In the genomic region with DNA sequence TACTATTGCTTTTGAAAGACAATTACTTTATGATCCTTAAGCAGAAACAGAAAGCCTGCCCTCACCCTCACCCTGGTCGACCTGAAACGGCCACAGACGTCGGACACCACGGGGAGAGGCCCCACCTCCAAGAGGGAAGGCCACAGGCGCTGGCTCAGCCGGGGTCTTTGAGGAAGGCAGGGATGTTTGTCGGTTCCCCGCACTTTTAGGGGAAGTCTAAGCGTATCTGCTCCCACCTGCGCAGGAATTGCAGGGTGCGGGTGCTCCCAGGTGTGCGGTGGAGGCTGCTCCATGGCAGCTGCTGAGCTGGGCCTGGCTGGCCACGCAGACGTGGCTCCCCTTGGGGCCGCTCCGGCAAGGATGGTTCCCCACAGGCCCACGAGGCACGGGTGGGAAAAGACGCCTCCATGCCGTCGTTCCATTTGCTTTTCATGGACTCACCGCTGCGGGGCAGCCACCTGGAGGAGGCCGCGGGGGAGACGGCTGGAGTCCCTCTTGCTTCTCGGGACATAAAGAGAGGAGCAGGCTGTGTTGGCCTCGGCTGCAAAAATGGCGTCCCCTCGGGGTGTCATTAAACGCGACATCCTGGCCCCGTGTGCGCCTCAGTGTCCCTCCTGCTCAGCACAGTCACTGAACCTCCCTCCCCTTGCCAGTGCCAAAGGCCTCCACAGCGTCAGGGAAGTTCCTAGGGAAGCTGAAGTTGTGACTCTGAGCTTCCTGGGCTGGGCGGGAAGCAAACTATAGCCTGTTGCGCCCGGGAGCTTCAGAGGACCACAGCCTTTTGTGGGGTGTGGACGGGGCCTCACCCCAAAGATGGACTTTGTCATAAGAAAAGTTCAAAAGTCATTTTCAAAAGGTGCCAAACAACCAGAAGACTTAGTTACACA, we compare ENCODE assay signal across 10 cellular contexts.
DNase-seq lines count a peak whose midpoint lies in the region; ATAC-seq and TF ChIP-seq lines count a peak whose summit lies in the region.
"Had no signal": no experiment of that assay in that cellular context is flagged by ENCODE, and none has a peak within 500 bp of the region (broad histone marks: within the 10 kb centered on the region; RNA-seq: fewer than 3 reads in every experiment).

No MANE protein-coding gene starts in this region.

- H3K4me3 ChIP-seq in ascending aorta = peak overlapping the region in 1 of 2 donors; percentile 45
- no peak overlapping the region for H3K4me3 ChIP-seq in lung
- peak overlapping the region in 4 of 5 donors; percentile 17 to 49 (median 41) for H3K4me3 ChIP-seq in subcutaneous abdominal adipose tissue (ENCODE audit: low read depth in 1 of 5, low read length in 5 of 5)

- ATAC-seq in activated CD4-positive, alpha-beta T cell treated with anti-CD3 and anti-CD28 coated beads for 36 hours = no peak
- ATAC-seq in lung (ENCODE audit: insufficient read depth, low FRiP score) = no peak
- ATAC-seq in GM18505 (IDR thresholded peaks at IDR 0.05; ENCODE audit: unreplicated experiment) = no peak

- H3K4me1 ChIP-seq in ascending aorta = peaks cover 0 to 14% of the 10 kb centered on the region in 2 donors
- H3K4me1 ChIP-seq in lung (ENCODE audit: control insufficient read depth in 2 of 2, insufficient read depth in 2 of 2, low read length in 2 of 2) = peaks cover 0 to 10% of the 10 kb centered on the region in 2 donors
- peaks cover 4 to 39% (median 37%) of the 10 kb centered on the region in 5 donors for H3K4me1 ChIP-seq in subcutaneous abdominal adipose tissue (ENCODE audit: control insufficient read depth in 5 of 5, insufficient read depth in 5 of 5, low read length in 5 of 5)

- peaks cover 27% of the 10 kb centered on the region for H3K36me3 Mint-ChIP-seq in activated CD4-positive, alpha-beta T cell treated with anti-CD3 and anti-CD28 coated beads for 36 hours (ENCODE audit: low read depth)

- no peak for TF ChIP-seq POLR2A in GM18505 (IDR thresholded peaks at IDR 0.05; ENCODE audit: borderline replicate concordance, extremely low read depth, insufficient read depth, insufficient read length)

- TF ChIP-seq CTCF in ascending aorta (IDR thresholded peaks at IDR 0.05) (no peak), lung (IDR thresholded peaks at IDR 0.05; ENCODE audit: control extremely low read depth, extremely low read depth) (no peak)

- WGBS in lung, 2 donors = 83 to 89% methylated on average over 40 of the region's 40 CpGs

- CTCF ChIA-PET in activated CD4-positive, alpha-beta T cell treated with anti-CD3 and anti-CD28 coated beads for 36 hours (lab: Charles Lee) = no interaction called here

- peak overlapping the region in 1 of 5 donors; percentile 43 for H3K9ac ChIP-seq in subcutaneous abdominal adipose tissue (ENCODE audit: low read length in 5 of 5)

- no peaks in the 10 kb centered on the region for H3K4me1 Mint-ChIP-seq in activated CD4-positive, alpha-beta T cell treated with anti-CD3 and anti-CD28 coated beads for 36 hours

- DNase-seq in activated CD4-positive, alpha-beta T cell treated with anti-CD3 and anti-CD28 coated beads for 36 hours = no peak
- DNase-seq in activated CD4-positive, alpha-beta T cell treated with anti-CD3 and anti-CD28 coated beads for 4 hours = no peak
- DNase-seq in ascending aorta (ENCODE audit: low spot score in 2 of 2) = no peak
- DNase-seq in lung (ENCODE audit: low spot score) = no peak
- no peak for DNase-seq in DMS153 (lab: John Stamatoyannopoulos, UW)
- no peak for DNase-seq in SIG-M5 treated with dmso at 0.1 percent for 504 hours (lab: John Stamatoyannopoulos, UW; ENCODE audit: unreplicated experiment)
- DNase-seq: NCI-H69 had no signal

- intact Hi-C loops in activated CD4-positive, alpha-beta T cell treated with anti-CD3 and anti-CD28 coated beads for 36 hours (cut with DNase I, micrococcal nuclease) = no loop called here
- intact Hi-C loops in ascending aorta (cut with DNase I) = loop anchor here (2.0 to 5.0 kb wide), 2 partner anchors 57 to 78 kb away; no protein-coding TSS in a partner anchor

- no peaks in the 10 kb centered on the region for H3K9me3 ChIP-seq in ascending aorta
- H3K9me3 ChIP-seq in lung (ENCODE audit: control insufficient read depth in 2 of 2, insufficient read depth in 1 of 2, low read length in 1 of 2) = peaks cover 0 to 6% of the 10 kb centered on the region in 2 donors
- no peaks in the 10 kb centered on the region for H3K9me3 ChIP-seq in subcutaneous abdominal adipose tissue (ENCODE audit: control insufficient read depth in 5 of 5, low read length in 5 of 5)

- H3K27ac Mint-ChIP-seq in activated CD4-positive, alpha-beta T cell treated with anti-CD3 and anti-CD28 coated beads for 36 hours = peak overlapping the region; percentile 26

- POLR2A ChIA-PET in activated CD4-positive, alpha-beta T cell treated with anti-CD3 and anti-CD28 coated beads for 36 hours (lab: Charles Lee) = no interaction called here

- no peaks in the 10 kb centered on the region for H3K27me3 Mint-ChIP-seq in activated CD4-positive, alpha-beta T cell treated with anti-CD3 and anti-CD28 coated beads for 36 hours

- peaks cover 30 to 57% of the 10 kb centered on the region in 2 donors for H3K36me3 ChIP-seq in ascending aorta
- H3K36me3 ChIP-seq in lung (ENCODE audit: control insufficient read depth in 2 of 2, insufficient read depth in 2 of 2, low read length in 2 of 2) = peaks cover 0 to 20% of the 10 kb centered on the region in 2 donors
- peaks cover 0 to 70% (median 35%) of the 10 kb centered on the region in 5 donors for H3K36me3 ChIP-seq in subcutaneous abdominal adipose tissue (ENCODE audit: control insufficient read depth in 5 of 5, insufficient read depth in 5 of 5, low read length in 5 of 5)

- H3K9me3 Mint-ChIP-seq in activated CD4-positive, alpha-beta T cell treated with anti-CD3 and anti-CD28 coated beads for 36 hours (ENCODE audit: low read depth) = no peaks in the 10 kb centered on the region

- peak overlapping the region; percentile 39 to 61 for H3K27ac ChIP-seq in ascending aorta
- H3K27ac ChIP-seq in lung (ENCODE audit: low read depth in 1 of 2, low read length in 1 of 2) = peak overlapping the region; percentile 57 to 63
- peak overlapping the region; percentile 74 for H3K27ac ChIP-seq in subcutaneous abdominal adipose tissue (ENCODE audit: low read depth, low read length)
- H3K27ac ChIP-seq: epithelial cell of prostate had no signal

- H3K27me3 ChIP-seq in ascending aorta (no peaks in the 10 kb centered on the region), lung (ENCODE audit: control insufficient read depth, insufficient read depth) (no peaks in the 10 kb centered on the region), subcutaneous abdominal adipose tissue (ENCODE audit: control insufficient read depth in 5 of 5, insufficient read depth in 4 of 5, low read length in 5 of 5) (no peaks in the 10 kb centered on the region)

- no peak overlapping the region for H3K4me3 Mint-ChIP-seq in activated CD4-positive, alpha-beta T cell treated with anti-CD3 and anti-CD28 coated beads for 36 hours
